In genomic region chr12:53485955-53486729, GRCh38 we compare ENCODE assay signal across 20 cellular contexts. TPM values are rescaled to one million over a fixed set of nuclear protein-coding genes. Genes with fewer than 3 reads are reported as not detected.
DNase-seq lines count a peak whose midpoint lies in the region; ATAC-seq and TF ChIP-seq lines count a peak whose summit lies in the region.
"Had no signal": no experiment of that assay in that cellular context is flagged by ENCODE, and none has a peak within 500 bp of the region (broad histone marks: within the 10 kb centered on the region; RNA-seq: fewer than 3 reads in every experiment).

No MANE protein-coding gene starts in this region.

- H3K9me3 ChIP-seq in BLaER1: no peaks in the 10 kb centered on the region
- H3K9me3 ChIP-seq: ovary had no signal

- H3K27me3 ChIP-seq in BLaER1: 0 out of 2 replicates have a peak, but pooled peaks cover 3% of the 10 kb centered on the region
- H3K27me3 ChIP-seq: ovary had no signal

- peaks cover 32% of the 10 kb centered on the region for H3K36me3 Mint-ChIP-seq in Calu3 (ENCODE audit: insufficient read depth, unreplicated experiment)
- peaks cover 91% of the 10 kb centered on the region for H3K36me3 Mint-ChIP-seq in effector memory CD8-positive, alpha-beta T cell (ENCODE audit: insufficient read depth)
- peaks cover 47% of the 10 kb centered on the region for H3K36me3 Mint-ChIP-seq in nephron progenitor cell (ENCODE audit: low read depth)

- no peak for DNase-seq in Calu3
- no peak for DNase-seq in effector memory CD8-positive, alpha-beta T cell
- DNase-seq in nephron progenitor cell: no peak
- no peak for DNase-seq in posterior vena cava (ENCODE audit: low spot score)
- no peak for DNase-seq in NCI-H446 (lab: John Stamatoyannopoulos, UW)
- DNase-seq in ecto neural progenitor cell (ENCODE audit: low spot score): no peak
- DNase-seq: activated B cell treated with CpG ODN at 0.5 μM for 24 hours; DMS 273 treated with DMSO at 0.1 percent for 48 hours; GDM1; Kasumi-1; left cardiac atrium; NCI-H2171; SIG-M5; stimulated activated CD4-positive, alpha-beta T cell treated with anti-CD3 and anti-CD28 coated beads, Interleukin-2, amount 100 ng/mL, for 48 hours had no signal

- H3K4me3 Mint-ChIP-seq in Calu3 (ENCODE audit: low read depth, unreplicated experiment) (no peak overlapping the region), nephron progenitor cell (no peak overlapping the region)
- H3K4me3 Mint-ChIP-seq in effector memory CD8-positive, alpha-beta T cell: no peak overlapping the region
- H3K4me3 Mint-ChIP-seq: activated B cell treated with CpG ODN at 0.5 μM for 24 hours had no signal

- intact Hi-C loops in Calu3 (cut with micrococcal nuclease; ENCODE audit: unreplicated experiment): no loop called here
- intact Hi-C loops in posterior vena cava (cut with DNase I): no loop called here

- H3K9ac ChIP-seq in BLaER1: no peak overlapping the region

- no peak for TF ChIP-seq CTCF in Calu3 (IDR thresholded peaks at IDR 0.05; ENCODE audit: unreplicated experiment)
- no peak for TF ChIP-seq CTCF in nephron progenitor cell (IDR thresholded peaks at IDR 0.05)

- H3K4me1 Mint-ChIP-seq in Calu3 (ENCODE audit: low read depth, unreplicated experiment): no peaks in the 10 kb centered on the region
- peaks cover 13 to 20% of the 10 kb centered on the region in 2 donors for H3K4me1 Mint-ChIP-seq in effector memory CD8-positive, alpha-beta T cell (ENCODE audit: low read depth in 2 of 2)
- peaks cover 12% of the 10 kb centered on the region for H3K4me1 Mint-ChIP-seq in nephron progenitor cell

- H4K20me1 ChIP-seq in BLaER1: peaks cover 81% of the 10 kb centered on the region

- CTCF ChIA-PET in Calu3 (lab: Charles Lee): no interaction called here

- BruUV-seq in Calu3 (replicated peaks; lab: Mats Ljungman, UMichigan): no TSS peak

- no peak overlapping the region for H3K4me3 ChIP-seq in BLaER1
- H3K4me3 ChIP-seq: ovary had no signal

- no peaks in the 10 kb centered on the region for H3K9me3 Mint-ChIP-seq in Calu3 (ENCODE audit: low read depth, unreplicated experiment)
- no peaks in the 10 kb centered on the region for H3K9me3 Mint-ChIP-seq in effector memory CD8-positive, alpha-beta T cell
- no peaks in the 10 kb centered on the region for H3K9me3 Mint-ChIP-seq in nephron progenitor cell
- H3K9me3 Mint-ChIP-seq: activated B cell treated with CpG ODN at 0.5 μM for 24 hours had no signal

- H3K27ac ChIP-seq in BLaER1: 0 out of 2 replicates have a peak overlapping the region, but pooled peaks have one; percentile 38

- H3K27me3 Mint-ChIP-seq in Calu3 (ENCODE audit: unreplicated experiment): no peaks in the 10 kb centered on the region
- no peaks in the 10 kb centered on the region for H3K27me3 Mint-ChIP-seq in effector memory CD8-positive, alpha-beta T cell
- H3K27me3 Mint-ChIP-seq in nephron progenitor cell (ENCODE audit: low read depth, poor library complexity): peaks cover 2% of the 10 kb centered on the region
- H3K27me3 Mint-ChIP-seq: activated B cell treated with CpG ODN at 0.5 μM for 24 hours had no signal

- peak; percentile 31 for ATAC-seq in effector memory CD8-positive, alpha-beta T cell (replicated peaks)

- H3K27ac Mint-ChIP-seq in Calu3 (ENCODE audit: unreplicated experiment) (peak overlapping the region; percentile 50), nephron progenitor cell (peak overlapping the region; percentile 91)
- peak overlapping the region; percentile 86 to 91 for H3K27ac Mint-ChIP-seq in effector memory CD8-positive, alpha-beta T cell
- H3K27ac Mint-ChIP-seq: activated B cell treated with CpG ODN at 0.5 μM for 24 hours had no signal

- peaks cover 17% of the 10 kb centered on the region for H3K4me1 ChIP-seq in BLaER1

- peaks cover 73% of the 10 kb centered on the region for H3K36me3 ChIP-seq in BLaER1
- H3K36me3 ChIP-seq: ovary had no signal

- no peak overlapping the region for H3K4me2 ChIP-seq in BLaER1

RNA-seq across cellular contexts. Expression of gene MAP3K12, which starts 13.1 kb away (rescaled TPM):
- total RNA-seq in Calu3 (2022): 4.6 and 5.8 TPM in 2 replicates
- total RNA-seq in posterior vena cava: 10 to 100 TPM; 21.7 to 29.4 TPM

RNA-seq across cellular contexts. Expression of gene TARBP2, which starts 14.9 kb away (rescaled TPM):
- total RNA-seq in Calu3 (2022) (20.7 and 21.8 TPM in 2 replicates), posterior vena cava (10 to 100 TPM; 12.8 to 16.8 TPM)

RNA-seq across cellular contexts. Expression of gene NPFF, which starts 21.1 kb away (rescaled TPM):
- total RNA-seq in Calu3 (2022) (not detected in 2 replicates), posterior vena cava (not detected)
- total RNA-seq: activated B cell treated with CpG ODN at 0.5 μM for 24 hours; fibroblast of villous mesenchyme; left cardiac atrium; mononuclear cell; subcutaneous adipose tissue; T-helper 2 cell treated with Interferon-gamma antibody and Interleukin-4, amounts not matched to agents 100 ng/mL and 5 ng/mL, for 36 hours had no signal

RNA-seq across cellular contexts. Expression of gene PCBP2, which starts 34.2 kb away (rescaled TPM):
- total RNA-seq in Calu3 (2022): 464 and 528 TPM in 2 replicates
- total RNA-seq in posterior vena cava: 100 to 1,000 TPM; 500 to 501 TPM

RNA-seq across cellular contexts. Expression of gene PRR13, which starts 44.6 kb away (rescaled TPM):
- total RNA-seq in Calu3 (2022): 151 and 184 TPM in 2 replicates
- 100 to 1,000 TPM in 1 of 2 donors, 10 to 100 TPM in 1; 99.1 to 102 TPM for total RNA-seq in posterior vena cava
